In genomic region chr3:45786801-45787495, GRCh38 we compare ENCODE assay signal across 1 cellular context.
TF ChIP-seq lines count a peak whose summit lies in the region.

No MANE protein-coding gene starts in this region.

TF ChIP-seq in HepG2, 621 proteins besides CTCF, POLR2A, EP300 and RAD21 (continued from another document):
- TF ChIP-seq KDM4B (CRISPR knock-in tag; IDR thresholded peaks at IDR 0.05) (no peak), ZBTB39 (CRISPR knock-in tag; IDR thresholded peaks at IDR 0.05) (no peak), FOXJ3 (CRISPR knock-in tag; IDR thresholded peaks at IDR 0.05; ENCODE audit: borderline replicate concordance) (no peak)
TF ChIP-seq in HepG2: peak in this region for 0.
